9 cellular contexts compared by ENCODE assay signal in the genomic region with DNA sequence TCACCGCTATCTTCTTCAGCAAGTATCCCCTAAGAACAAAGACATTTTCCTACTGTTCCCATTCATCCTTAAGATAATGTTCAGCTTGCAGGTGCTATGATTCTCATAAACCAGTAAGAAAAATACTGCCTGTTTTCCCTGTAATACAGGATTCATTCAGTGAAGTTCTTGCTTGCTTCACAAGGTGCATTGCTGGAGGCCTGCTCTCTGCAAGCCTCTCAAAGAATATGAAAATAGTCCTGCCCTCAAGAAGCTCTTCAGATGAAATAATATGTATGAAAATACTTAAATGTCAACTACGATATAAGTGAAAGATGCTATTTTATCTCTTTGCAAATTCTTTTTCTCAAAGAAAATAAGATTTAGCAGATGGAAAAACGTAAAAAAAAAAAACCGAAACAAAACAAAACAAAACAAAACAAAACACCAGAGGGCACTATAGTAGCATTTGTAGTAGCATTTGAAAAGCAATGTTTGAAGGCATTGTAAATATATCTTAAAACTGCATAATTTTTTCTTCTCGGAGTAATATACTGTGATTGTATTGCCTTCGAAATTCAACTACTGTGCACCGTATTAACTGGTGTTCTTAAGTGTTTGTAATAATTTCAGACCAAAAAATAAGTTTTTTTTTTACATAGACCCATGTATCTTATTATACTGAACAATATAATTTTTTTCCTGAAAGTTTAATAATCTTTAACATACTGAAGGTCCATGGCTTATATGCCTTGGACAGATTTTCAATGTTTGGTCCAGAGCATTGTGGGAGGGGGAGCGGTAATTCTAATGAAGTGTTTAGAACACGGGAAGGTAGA. TPM values are rescaled to one million over a fixed set of nuclear protein-coding genes. Genes with fewer than 3 reads are reported as not detected.
DNase-seq lines count a peak whose midpoint lies in the region; ATAC-seq and TF ChIP-seq lines count a peak whose summit lies in the region.
"Had no signal": no experiment of that assay in that cellular context is flagged by ENCODE, and none has a peak within 500 bp of the region (broad histone marks: within the 10 kb centered on the region; RNA-seq: fewer than 3 reads in every experiment).

No MANE protein-coding gene starts in this region.

- no peaks in the 10 kb centered on the region for H4K20me1 ChIP-seq in neural progenitor cell (ENCODE audit: low read depth)

- H3K27me3 Mint-ChIP-seq in neural progenitor cell (ENCODE audit: insufficient read depth, low read depth) (no peaks in the 10 kb centered on the region), T-cell (peaks cover 0 to 3% of the 10 kb centered on the region in 2 donors)

- no peak overlapping the region for H3K9ac ChIP-seq in neural progenitor cell

- H3K27ac ChIP-seq in neural progenitor cell: no peak overlapping the region

- POLR2A ChIA-PET in T-cell (lab: Charles Lee): no interaction called here

- peak; percentile 14 for TF ChIP-seq CTCF in GM12865 (IDR thresholded peaks at IDR 0.05; ENCODE audit: insufficient read depth, low read depth, low read length, missing control alignments)
- TF ChIP-seq CTCF in neural progenitor cell (IDR thresholded peaks at IDR 0.05): peak; percentile 12

- H3K4me3 ChIP-seq in GM12865 (ENCODE audit: low read depth, low read length) (no peak overlapping the region), neural progenitor cell (no peak overlapping the region)

- H3K4me1 Mint-ChIP-seq in neural progenitor cell: peaks cover 6% of the 10 kb centered on the region
- H3K4me1 Mint-ChIP-seq in T-cell: peaks cover 0 to 2% (median 2%) of the 10 kb centered on the region in 3 donors
- H3K4me1 Mint-ChIP-seq: activated naive CD8-positive, alpha-beta T cell treated with anti-CD3 and anti-CD28 coated beads, Interleukin-2, amount 10 ng/mL, durations not matched to agents 7 days and 5 days had no signal

- H3F3A ChIP-seq in neural progenitor cell (ENCODE audit: low read depth): no peaks in the 10 kb centered on the region

- H3K9me3 ChIP-seq in neural progenitor cell (ENCODE audit: low read depth): no peaks in the 10 kb centered on the region

- CTCF ChIA-PET in T-cell (lab: Charles Lee): interaction anchor here (0.7 to 1.0 kb wide), 3 partner anchors 8 to 122 kb away, joined by 3 to 5 read pairs (median 4); no protein-coding TSS in a partner anchor

- peak; percentile 2 for DNase-seq in GM12865 (ENCODE audit: low read depth)
- DNase-seq in NAMALWA (ENCODE audit: low spot score): peak; percentile 44
- peak; percentile 3 for DNase-seq in central memory CD4-positive, alpha-beta T cell
- no peak for DNase-seq in neural progenitor cell (ENCODE audit: low spot score)
- DNase-seq in T-cell: no peak
- DNase-seq in anterior cingulate cortex (lab: John Stamatoyannopoulos, UW): no peak
- no peak for DNase-seq in head of caudate nucleus
- no peak for DNase-seq in putamen (ENCODE audit: low spot score)
- DNase-seq: activated naive CD8-positive, alpha-beta T cell treated with anti-CD3 and anti-CD28 coated beads, Interleukin-2, amount 10 ng/mL, durations not matched to agents 7 days and 5 days had no signal

- H2AFZ ChIP-seq in neural progenitor cell (replicated peaks): no peak overlapping the region

- peaks cover 7% of the 10 kb centered on the region for H3K36me3 Mint-ChIP-seq in neural progenitor cell
- no peaks in the 10 kb centered on the region for H3K36me3 Mint-ChIP-seq in T-cell
- H3K36me3 Mint-ChIP-seq: activated naive CD8-positive, alpha-beta T cell treated with anti-CD3 and anti-CD28 coated beads, Interleukin-2, amount 10 ng/mL, durations not matched to agents 7 days and 5 days had no signal

- H3K4me3 Mint-ChIP-seq in neural progenitor cell (peak overlapping the region; percentile 30), T-cell (no peak overlapping the region)
- H3K4me3 Mint-ChIP-seq: activated naive CD8-positive, alpha-beta T cell treated with anti-CD3 and anti-CD28 coated beads, Interleukin-2, amount 10 ng/mL, durations not matched to agents 7 days and 5 days had no signal

- no peak for ATAC-seq in T-cell (replicated peaks in 1 of 4)

- no peaks in the 10 kb centered on the region for H3K79me2 ChIP-seq in neural progenitor cell (ENCODE audit: low read depth)

- H3K4me2 ChIP-seq in neural progenitor cell: no peak overlapping the region

- peaks cover 9% of the 10 kb centered on the region for H3K9me3 Mint-ChIP-seq in neural progenitor cell
- no peaks in the 10 kb centered on the region for H3K9me3 Mint-ChIP-seq in T-cell
- H3K9me3 Mint-ChIP-seq: activated naive CD8-positive, alpha-beta T cell treated with anti-CD3 and anti-CD28 coated beads, Interleukin-2, amount 10 ng/mL, durations not matched to agents 7 days and 5 days had no signal

- intact Hi-C loops in head of caudate nucleus (cut with DNase I): loop anchor here (10.0 kb wide), 1 partner anchor 287 kb away; no protein-coding TSS in a partner anchor

- H3K27me3 ChIP-seq in neural progenitor cell: no peaks in the 10 kb centered on the region

- no peaks in the 10 kb centered on the region for H3K4me1 ChIP-seq in neural progenitor cell

- H3K27ac Mint-ChIP-seq in neural progenitor cell (peak overlapping the region; percentile 22), T-cell (no peak overlapping the region)
- H3K27ac Mint-ChIP-seq: activated naive CD8-positive, alpha-beta T cell treated with anti-CD3 and anti-CD28 coated beads, Interleukin-2, amount 10 ng/mL, durations not matched to agents 7 days and 5 days had no signal

- H3K36me3 ChIP-seq in neural progenitor cell: no peaks in the 10 kb centered on the region

RNA-seq across cellular contexts. Expression of gene ADH4, which starts 26.0 kb away (rescaled TPM):
- total RNA-seq in neural progenitor cell (ENCODE audit: low replicate concordance) (not detected in 2 replicates), T-cell (under 1 TPM in 2 of 5 donors, not detected in 3; 0.33 to 0.64 TPM)
- total RNA-seq: activated naive CD8-positive, alpha-beta T cell treated with anti-CD3 and anti-CD28 coated beads, Interleukin-2, amount 10 ng/mL, durations not matched to agents 7 days and 5 days had no signal

RNA-seq across cellular contexts. Expression of gene ADH5, which starts 29.5 kb away (rescaled TPM):
- total RNA-seq in neural progenitor cell (ENCODE audit: low replicate concordance) (287 and 473 TPM in 2 replicates), T-cell (10 to 100 TPM; 51.1 to 80.6 (median 70.5) TPM)

Comparison
In these comparisons a context has a peak if more than half of its experiments do, and no peak if none do; other contexts are left out.
1. DNase-seq: peak in GM12865 (single experiment), NAMALWA (single experiment) and central memory CD4-positive, alpha-beta T cell (single experiment); none in neural progenitor cell (single experiment), T-cell (0 of 34), anterior cingulate cortex (0 of 58), head of caudate nucleus (0 of 42) and putamen (single experiment).